Comparison of ENCODE assay signal across 6 cellular contexts in genomic region chr16:30996324-30996999, GRCh38. TPM values are rescaled to one million over a fixed set of nuclear protein-coding genes. Genes with fewer than 3 reads are reported as not detected.
DNase-seq lines count a peak whose midpoint lies in the region; ATAC-seq and TF ChIP-seq lines count a peak whose summit lies in the region.

No MANE protein-coding gene starts in this region.

- no peaks in the 10 kb centered on the region for H3K9me3 Mint-ChIP-seq in nephron

- no peaks in the 10 kb centered on the region for H3K27me3 ChIP-seq in body of pancreas

- intact Hi-C loops in body of pancreas (cut with DNase I): no loop called here

- H3K36me3 Mint-ChIP-seq in nephron (ENCODE audit: low read depth): peaks cover 4% of the 10 kb centered on the region

- H3K27me3 Mint-ChIP-seq in nephron (ENCODE audit: low read depth): peaks cover 9% of the 10 kb centered on the region

- DNase-seq in HCEC 1CT: peak; percentile 32
- peak in 1 of 4 donors; percentile 31 for DNase-seq in body of pancreas
- no peak for DNase-seq in OCI-M2 (lab: John Stamatoyannopoulos, UW; ENCODE audit: unreplicated experiment)
- DNase-seq in NCI-H446 (lab: John Stamatoyannopoulos, UW): no peak
- DNase-seq in dedifferentiated amniotic fluid mesenchymal stem cell (ENCODE audit: extremely low spot score): no peak

- no peak for TF ChIP-seq CTCF in body of pancreas (IDR thresholded peaks at IDR 0.05)
- no peak for TF ChIP-seq CTCF in nephron (IDR thresholded peaks at IDR 0.05; ENCODE audit: unreplicated experiment in 3 of 3)

- peak; percentile 19 for ATAC-seq in body of pancreas

- H3K4me3 ChIP-seq in body of pancreas: no peak overlapping the region

- H3K4me1 Mint-ChIP-seq in nephron: peaks cover 11% of the 10 kb centered on the region

- H3K4me3 Mint-ChIP-seq in nephron: peak overlapping the region; percentile 77 to 80 (median 80)

- H3K27ac ChIP-seq in body of pancreas: peak overlapping the region in 3 of 4 donors; percentile 3 to 81 (median 67)

- H3K4me1 ChIP-seq in body of pancreas: peaks cover 27% of the 10 kb centered on the region

- TF ChIP-seq POLR2A in body of pancreas (IDR thresholded peaks at IDR 0.05): no peak

- no peaks in the 10 kb centered on the region for H3K36me3 ChIP-seq in body of pancreas (replicated peaks in 1 of 2; ENCODE audit: insufficient read depth in 1 of 2, low read depth in 2 of 2)

- peak overlapping the region in 1 of 3 experiments; percentile 19 for H3K27ac Mint-ChIP-seq in nephron

- 18 to 29% methylated on average over 13 to 25 of the region's 25 CpGs for WGBS in body of pancreas, 2 donors

- H3K9me3 ChIP-seq in body of pancreas: no peaks in the 10 kb centered on the region

RNA-seq across cellular contexts. Expression of gene HSD3B7, which starts 11.5 kb away (rescaled TPM):
- 10 to 100 TPM; 20.5 to 21.4 TPM for total RNA-seq in body of pancreas

RNA-seq across cellular contexts. Expression of gene STX1B, which starts 14.0 kb away (rescaled TPM):
- under 1 TPM; 0.26 to 0.33 TPM for total RNA-seq in body of pancreas

RNA-seq across cellular contexts. Expression of gene STX4, which starts 36.9 kb away (rescaled TPM):
- 10 to 100 TPM; 25.9 to 38.6 TPM for total RNA-seq in body of pancreas

RNA-seq across cellular contexts. Expression of gene SETD1A, which starts 38.9 kb away (rescaled TPM):
- 10 to 100 TPM in 1 of 2 donors, 1 to 10 TPM in 1; 4.7 to 10.9 TPM for total RNA-seq in body of pancreas

RNA-seq across cellular contexts. Expression of gene ORAI3, which starts 47.6 kb away (rescaled TPM):
- total RNA-seq in body of pancreas: 10 to 100 TPM in 1 of 2 donors, 1 to 10 TPM in 1; 7.9 to 27.2 TPM
